In the genomic region with DNA sequence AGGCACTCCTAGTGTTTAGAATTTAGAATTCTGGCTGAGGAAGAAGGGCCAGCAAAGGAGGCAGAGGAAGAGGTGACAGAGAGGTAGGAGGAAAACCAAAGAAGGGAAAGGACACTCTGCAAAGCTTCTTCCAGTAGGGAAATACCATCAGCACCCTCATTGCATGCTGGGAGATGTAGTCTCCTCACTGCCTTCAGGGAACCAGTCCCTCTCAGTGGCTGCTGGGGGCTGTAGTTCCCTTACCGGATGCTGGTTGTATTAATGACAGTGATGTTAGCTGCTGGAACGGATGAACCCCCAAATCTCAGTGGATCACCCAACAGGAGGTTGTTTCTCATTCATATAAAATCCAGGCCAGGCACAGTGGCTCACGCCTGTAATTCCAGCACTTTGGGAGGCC, we compare ENCODE assay signal across 6 cellular contexts. TPM values are rescaled to one million over a fixed set of nuclear protein-coding genes. Genes with fewer than 3 reads are reported as not detected.
A peak's percentile ranks its signal among the peaks of the same experiment; 100 is the strongest.
DNase-seq lines count a peak whose midpoint lies in the region; ATAC-seq, FAIRE-seq and TF ChIP-seq lines count a peak whose summit lies in the region.

No MANE protein-coding gene starts in this region.

- H3K27ac Mint-ChIP-seq in activated CD4-positive, alpha-beta T cell treated with anti-CD3 and anti-CD28 coated beads, Interleukin-2, amount 10 ng/mL, durations not matched to agents 24 days and 14 days, result no peak overlapping the region

- H3K27me3 Mint-ChIP-seq in activated CD4-positive, alpha-beta T cell treated with anti-CD3 and anti-CD28 coated beads, Interleukin-2, amount 10 ng/mL, durations not matched to agents 24 days and 14 days, result peaks cover 11% of the 10 kb centered on the region

- FAIRE-seq in keratinocyte (lab: Jason Lieb, UNC), result peak; percentile 77

- H3K4me3 Mint-ChIP-seq in activated CD4-positive, alpha-beta T cell treated with anti-CD3 and anti-CD28 coated beads, Interleukin-2, amount 10 ng/mL, durations not matched to agents 24 days and 14 days, result no peak overlapping the region

- H3K9me3 ChIP-seq in keratinocyte (ENCODE audit: control insufficient read depth, low read depth, low read length), result no peaks in the 10 kb centered on the region

- peak overlapping the region; percentile 66 for H2AFZ ChIP-seq in keratinocyte (ENCODE audit: control insufficient read depth, low read length)

- peaks cover 5% of the 10 kb centered on the region for H3K4me1 ChIP-seq in keratinocyte (ENCODE audit: control insufficient read depth, extremely low read depth, insufficient read depth, low read length)

- peaks cover 3% of the 10 kb centered on the region for H3K9me3 Mint-ChIP-seq in activated CD4-positive, alpha-beta T cell treated with anti-CD3 and anti-CD28 coated beads, Interleukin-2, amount 10 ng/mL, durations not matched to agents 24 days and 14 days

- H3K36me3 Mint-ChIP-seq in activated CD4-positive, alpha-beta T cell treated with anti-CD3 and anti-CD28 coated beads, Interleukin-2, amount 10 ng/mL, durations not matched to agents 24 days and 14 days (ENCODE audit: low read depth), result no peaks in the 10 kb centered on the region

- H3K4me3 ChIP-seq in GM12864 (ENCODE audit: low read depth, low read length), result no peak overlapping the region
- no peak overlapping the region for H3K4me3 ChIP-seq in keratinocyte (ENCODE audit: control insufficient read depth in 2 of 3, extremely low read depth in 1 of 3, insufficient read depth in 2 of 3, low read depth in 1 of 3, low read length in 3 of 3)

- no peaks in the 10 kb centered on the region for H3K79me2 ChIP-seq in keratinocyte (ENCODE audit: control insufficient read depth, insufficient read depth, low read length)

- peaks cover 19% of the 10 kb centered on the region for H3K4me1 Mint-ChIP-seq in activated CD4-positive, alpha-beta T cell treated with anti-CD3 and anti-CD28 coated beads, Interleukin-2, amount 10 ng/mL, durations not matched to agents 24 days and 14 days

- no peak overlapping the region for H3K4me2 ChIP-seq in keratinocyte (ENCODE audit: control insufficient read depth, extremely low read depth, insufficient read depth, low read depth, low read length)

- peak; percentile 60 for DNase-seq in GM12864 (ENCODE audit: low read depth)
- DNase-seq in HT-29 (ENCODE audit: low spot score), result peak; percentile 77
- DNase-seq in activated CD4-positive, alpha-beta T cell treated with anti-CD3 and anti-CD28 coated beads, Interleukin-2, amount 10 ng/mL, durations not matched to agents 24 days and 14 days, result peak; percentile 85
- no peak for DNase-seq in keratinocyte (ENCODE audit: low read depth, low spot score)
- DNase-seq in T-helper 9 cell, result no peak

- no peak for TF ChIP-seq CTCF in GM12864 (IDR thresholded peaks at IDR 0.05; ENCODE audit: low read depth, low read length, missing control alignments)
- TF ChIP-seq CTCF in keratinocyte (optimal IDR thresholded peaks at IDR 0.05 in 1 of 3, IDR thresholded peaks at IDR 0.05 in 1 of 3, conservative IDR thresholded peaks at IDR 0.05 in 1 of 3; ENCODE audit: extremely low read depth in 1 of 3, insufficient read depth in 2 of 3, low read length in 3 of 3), result no peak

- H4K20me1 ChIP-seq in keratinocyte (ENCODE audit: control insufficient read depth, extremely low read depth, insufficient read depth, low read length), result no peaks in the 10 kb centered on the region

- H3K27ac ChIP-seq in keratinocyte (ENCODE audit: control insufficient read depth, insufficient read depth, low read length), result no peak overlapping the region

- ATAC-seq in GM19397 (IDR thresholded peaks at IDR 0.05; ENCODE audit: unreplicated experiment), result no peak

- H3K36me3 ChIP-seq in keratinocyte (ENCODE audit: control insufficient read depth in 2 of 2, extremely low read depth in 1 of 2, insufficient read depth in 2 of 2, low read length in 2 of 2), result no peaks in the 10 kb centered on the region

- H3K9ac ChIP-seq in keratinocyte (ENCODE audit: control insufficient read depth, extremely low read depth, insufficient read depth, low read length), result no peak overlapping the region

- dilution Hi-C loops in keratinocyte (cut with MboI; ENCODE audit: extremely low pct_ligation_motif_present, low sequenced_read_pairs), result no loop called here

- no peaks in the 10 kb centered on the region for H3K9me1 ChIP-seq in keratinocyte (ENCODE audit: control insufficient read depth, extremely low read depth, insufficient read depth, low read length)

- H3K27me3 ChIP-seq in keratinocyte (ENCODE audit: control insufficient read depth, extremely low read depth, insufficient read depth, low read length), result no peaks in the 10 kb centered on the region

- intact Hi-C loops in activated CD4-positive, alpha-beta T cell treated with anti-CD3 and anti-CD28 coated beads, Interleukin-2, amount 10 ng/mL, durations not matched to agents 24 days and 14 days (cut with micrococcal nuclease), result no loop called here

RNA-seq across cellular contexts. Expression of gene GRIN2D, which starts 10.1 kb away (rescaled TPM):
- 10.7 and 12.6 TPM in 2 replicates for total RNA-seq in HT-29 (2014; rRNA removed; shearing (Covaris generic))
- total RNA-seq in activated CD4-positive, alpha-beta T cell treated with anti-CD3 and anti-CD28 coated beads, Interleukin-2, amount 10 ng/mL, durations not matched to agents 24 days and 14 days, result 0.16 and 0.26 TPM in 2 replicates
- polyA plus RNA-seq in keratinocyte, result 0.01 to 0.14 TPM (median 0.04 TPM) in 3 replicates
- polyA plus RNA-seq in keratinocyte (2011; ENCODE audit: low read depth), result 0.14 TPM
- 0.04 and 0.05 TPM in 2 replicates for polyA plus RNA-seq in keratinocyte (2011; cell fraction: cytosol; rRNA removed)
- 0.22 and 0.31 TPM in 2 replicates for polyA plus RNA-seq in keratinocyte (2011; cell fraction: nucleus; rRNA removed)
- polyA plus RNA-seq in keratinocyte (2012; ENCODE audit: low replicate concordance), result 0.24 and 0.29 TPM in 2 replicates
- 0.03 to 0.59 TPM (median 0.13 TPM) in 3 replicates for polyA minus RNA-seq in keratinocyte
- polyA minus RNA-seq in keratinocyte (2011; cell fraction: cytosol; rRNA and poly(A)+ RNA removed), result not detected
- polyA minus RNA-seq in keratinocyte (2011; cell fraction: nucleus; rRNA and poly(A)+ RNA removed), result 0.21 and 0.23 TPM in 2 replicates

RNA-seq across cellular contexts. Expression of gene KDELR1, which starts 12.3 kb away (rescaled TPM):
- 150 and 189 TPM in 2 replicates for total RNA-seq in HT-29 (2014; rRNA removed; shearing (Covaris generic))
- total RNA-seq in activated CD4-positive, alpha-beta T cell treated with anti-CD3 and anti-CD28 coated beads, Interleukin-2, amount 10 ng/mL, durations not matched to agents 24 days and 14 days, result 75.5 and 77.7 TPM in 2 replicates
- polyA plus RNA-seq in keratinocyte, result 84.0 to 183 TPM (median 105 TPM) in 3 replicates
- 24.2 TPM for polyA plus RNA-seq in keratinocyte (2011; ENCODE audit: low read depth)
- 127 and 139 TPM in 2 replicates for polyA plus RNA-seq in keratinocyte (2011; cell fraction: cytosol; rRNA removed)
- 144 and 154 TPM in 2 replicates for polyA plus RNA-seq in keratinocyte (2011; cell fraction: nucleus; rRNA removed)
- 143 and 191 TPM in 2 replicates for polyA plus RNA-seq in keratinocyte (2012; ENCODE audit: low replicate concordance)
- polyA minus RNA-seq in keratinocyte, result 82.0 to 305 TPM (median 87.2 TPM) in 3 replicates
- polyA minus RNA-seq in keratinocyte (2011; cell fraction: cytosol; rRNA and poly(A)+ RNA removed), result 83.3 TPM
- polyA minus RNA-seq in keratinocyte (2011; cell fraction: nucleus; rRNA and poly(A)+ RNA removed), result 37.5 and 61.5 TPM in 2 replicates

RNA-seq across cellular contexts. Expression of gene SYNGR4, which starts 39.4 kb away (rescaled TPM):
- 0.34 and 1.2 TPM in 2 replicates for total RNA-seq in HT-29 (2014; rRNA removed; shearing (Covaris generic))
- 0.33 TPM in 1 of 2 replicates, not detected in the other for total RNA-seq in activated CD4-positive, alpha-beta T cell treated with anti-CD3 and anti-CD28 coated beads, Interleukin-2, amount 10 ng/mL, durations not matched to agents 24 days and 14 days
- not detected in 3 replicates for polyA plus RNA-seq in keratinocyte
- polyA plus RNA-seq in keratinocyte (2011; ENCODE audit: low read depth), result not detected
- not detected in 2 replicates for polyA plus RNA-seq in keratinocyte (2011; cell fraction: cytosol; rRNA removed)
- not detected in 2 replicates for polyA plus RNA-seq in keratinocyte (2011; cell fraction: nucleus; rRNA removed)
- not detected in 2 replicates for polyA plus RNA-seq in keratinocyte (2012; ENCODE audit: low replicate concordance)
- polyA minus RNA-seq in keratinocyte, result not detected in 3 replicates
- polyA minus RNA-seq in keratinocyte (2011; cell fraction: cytosol; rRNA and poly(A)+ RNA removed), result not detected
- polyA minus RNA-seq in keratinocyte (2011; cell fraction: nucleus; rRNA and poly(A)+ RNA removed), result not detected in 2 replicates

RNA-seq across cellular contexts. Expression of gene TMEM143, which starts 39.9 kb away (rescaled TPM):
- 12.7 and 14.7 TPM in 2 replicates for total RNA-seq in HT-29 (2014; rRNA removed; shearing (Covaris generic))
- total RNA-seq in activated CD4-positive, alpha-beta T cell treated with anti-CD3 and anti-CD28 coated beads, Interleukin-2, amount 10 ng/mL, durations not matched to agents 24 days and 14 days, result 13.1 and 13.4 TPM in 2 replicates
- 2.5 to 2.9 TPM (median 2.7 TPM) in 3 replicates for polyA plus RNA-seq in keratinocyte
- polyA plus RNA-seq in keratinocyte (2011; ENCODE audit: low read depth), result 0.89 TPM
- polyA plus RNA-seq in keratinocyte (2011; cell fraction: cytosol; rRNA removed), result 1.4 and 2.9 TPM in 2 replicates
- polyA plus RNA-seq in keratinocyte (2011; cell fraction: nucleus; rRNA removed), result 6.9 and 10.9 TPM in 2 replicates
- polyA plus RNA-seq in keratinocyte (2012; ENCODE audit: low replicate concordance), result 2.1 and 3.1 TPM in 2 replicates
- polyA minus RNA-seq in keratinocyte, result 1.7 to 6.5 TPM (median 3.1 TPM) in 3 replicates
- 5.8 TPM for polyA minus RNA-seq in keratinocyte (2011; cell fraction: cytosol; rRNA and poly(A)+ RNA removed)
- 1.4 and 2.3 TPM in 2 replicates for polyA minus RNA-seq in keratinocyte (2011; cell fraction: nucleus; rRNA and poly(A)+ RNA removed)

RNA-seq across cellular contexts. Expression of gene GRWD1, which starts 42.2 kb away (rescaled TPM):
- total RNA-seq in HT-29 (2014; rRNA removed; shearing (Covaris generic)), result 96.1 and 120 TPM in 2 replicates
- total RNA-seq in activated CD4-positive, alpha-beta T cell treated with anti-CD3 and anti-CD28 coated beads, Interleukin-2, amount 10 ng/mL, durations not matched to agents 24 days and 14 days, result 89.1 and 90.6 TPM in 2 replicates
- polyA plus RNA-seq in keratinocyte, result 23.0 to 35.4 TPM (median 26.1 TPM) in 3 replicates
- 21.8 TPM for polyA plus RNA-seq in keratinocyte (2011; ENCODE audit: low read depth)
- 14.5 and 31.6 TPM in 2 replicates for polyA plus RNA-seq in keratinocyte (2011; cell fraction: cytosol; rRNA removed)
- 25.2 and 31.8 TPM in 2 replicates for polyA plus RNA-seq in keratinocyte (2011; cell fraction: nucleus; rRNA removed)
- 16.4 and 41.0 TPM in 2 replicates for polyA plus RNA-seq in keratinocyte (2012; ENCODE audit: low replicate concordance)
- polyA minus RNA-seq in keratinocyte, result 10.7 to 21.8 TPM (median 12.7 TPM) in 3 replicates
- polyA minus RNA-seq in keratinocyte (2011; cell fraction: cytosol; rRNA and poly(A)+ RNA removed), result 30.7 TPM
- polyA minus RNA-seq in keratinocyte (2011; cell fraction: nucleus; rRNA and poly(A)+ RNA removed), result 14.8 and 17.2 TPM in 2 replicates

Comparison
In these comparisons a context has a peak if more than half of its experiments do, and no peak if none do; other contexts are left out.
1. DNase-seq: peak in GM12864 (single experiment), HT-29 (single experiment) and activated CD4-positive, alpha-beta T cell treated with anti-CD3 and anti-CD28 coated beads, Interleukin-2, amount 10 ng/mL, durations not matched to agents 24 days and 14 days (single experiment); none in keratinocyte (single experiment) and T-helper 9 cell (single experiment).